Comparison of ENCODE assay signal across 8 cellular contexts in the genomic region with DNA sequence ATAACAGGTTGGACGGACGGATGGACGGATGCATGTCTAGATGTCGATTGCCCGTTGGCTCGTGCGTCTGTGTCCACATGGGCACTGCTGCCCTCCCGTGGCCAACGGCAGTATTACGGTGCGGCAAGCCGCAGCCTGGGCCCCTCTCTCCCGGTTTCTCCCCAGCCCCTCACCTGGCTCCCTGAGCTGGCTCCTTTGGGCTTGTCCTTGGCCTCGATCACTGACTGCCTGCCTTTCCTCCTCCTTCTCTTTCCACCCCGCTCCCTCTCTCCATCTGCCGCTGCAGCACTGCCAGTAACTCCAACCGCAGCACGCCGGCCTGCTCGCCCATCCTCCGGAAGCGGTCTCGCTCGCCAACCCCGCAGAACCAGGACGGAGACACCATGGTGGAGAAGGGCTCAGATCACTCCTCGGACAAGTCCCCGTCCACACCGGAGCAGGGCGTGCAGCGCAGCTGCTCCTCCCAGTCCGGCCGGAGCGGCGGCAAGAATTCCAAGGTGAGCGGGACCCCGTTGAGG.
DNase-seq lines count a peak whose midpoint lies in the region; ATAC-seq, FAIRE-seq and TF ChIP-seq lines count a peak whose summit lies in the region.

No MANE protein-coding gene starts in this region.

- peaks cover 37% of the 10 kb centered on the region for H4K20me1 ChIP-seq in neural progenitor cell (ENCODE audit: low read depth)

- H3K36me3 Mint-ChIP-seq in activated T-helper 2 cell treated with anti-CD3 and anti-CD28 coated beads, Interferon-gamma antibody, Interleukin-2, Interleukin-4, amounts not matched to agents 10 μg/mL and 5 μg/mL and 100 μg/mL, durations not matched to agents 14 hours and 24 hours and 36 hours (ENCODE audit: low read depth) = peaks cover 36% of the 10 kb centered on the region
- H3K36me3 Mint-ChIP-seq in neural progenitor cell = no peaks in the 10 kb centered on the region

- peak; percentile 97 for FAIRE-seq in GM12892 (lab: Jason Lieb, UNC)

- no peak overlapping the region for H2AFZ ChIP-seq in neural progenitor cell (replicated peaks)

- H3K9ac ChIP-seq in neural progenitor cell = no peak overlapping the region

- H3K36me3 ChIP-seq in A673 (ENCODE audit: insufficient read depth, low read length, poor library complexity, severe bottlenecking) (no peaks in the 10 kb centered on the region), neural progenitor cell (no peaks in the 10 kb centered on the region), suprapubic skin (no peaks in the 10 kb centered on the region)

- H3K9me3 Mint-ChIP-seq in activated T-helper 2 cell treated with anti-CD3 and anti-CD28 coated beads, Interferon-gamma antibody, Interleukin-2, Interleukin-4, amounts not matched to agents 10 μg/mL and 5 μg/mL and 100 μg/mL, durations not matched to agents 14 hours and 24 hours and 36 hours = no peaks in the 10 kb centered on the region
- no peaks in the 10 kb centered on the region for H3K9me3 Mint-ChIP-seq in neural progenitor cell

- no peaks in the 10 kb centered on the region for H3F3A ChIP-seq in neural progenitor cell (ENCODE audit: low read depth)

- CTCF ChIA-PET in A673 (lab: Charles Lee) = interaction anchor here (1.2 to 1.5 kb wide), 3 partner anchors 9 to 21 kb away, joined by 5 read pairs; no protein-coding TSS in a partner anchor

- TF ChIP-seq CTCF in A673 (conservative IDR thresholded peaks at IDR 0.05; ENCODE audit: low read depth, low read length) (peak; percentile 96), fibroblast of mammary gland (conservative IDR thresholded peaks at IDR 0.05; ENCODE audit: control insufficient read depth, insufficient read depth, low read depth, low read length) (peak; percentile 83), neural progenitor cell (IDR thresholded peaks at IDR 0.05) (peak; percentile 86), suprapubic skin (IDR thresholded peaks at IDR 0.05) (peak; percentile 50 to 93)

- no peaks in the 10 kb centered on the region for H3K9me3 ChIP-seq in A673 (ENCODE audit: low read depth, low read length, poor library complexity, severe bottlenecking)
- H3K9me3 ChIP-seq in neural progenitor cell (ENCODE audit: low read depth) = no peaks in the 10 kb centered on the region
- H3K9me3 ChIP-seq in suprapubic skin = no peaks in the 10 kb centered on the region

- peak; percentile 57 for ATAC-seq in HG03175 (IDR thresholded peaks at IDR 0.05; ENCODE audit: unreplicated experiment)

- peak; percentile 72 for DNase-seq in A673 (ENCODE audit: low spot score)
- DNase-seq in GM12892 (ENCODE audit: insufficient read length) = peak; percentile 84
- DNase-seq in activated T-helper 2 cell treated with anti-CD3 and anti-CD28 coated beads, Interferon-gamma antibody, Interleukin-2, Interleukin-4, amounts not matched to agents 10 μg/mL and 5 μg/mL and 100 μg/mL, durations not matched to agents 14 hours and 24 hours and 36 hours (ENCODE audit: low spot score) = peak; percentile 27
- DNase-seq in fibroblast of mammary gland (ENCODE audit: low read depth) = peak; percentile 42
- DNase-seq in neural progenitor cell (ENCODE audit: low spot score) = peak; percentile 77
- DNase-seq in suprapubic skin (ENCODE audit: low spot score in 2 of 2) = no peak

- H3K27me3 Mint-ChIP-seq in activated T-helper 2 cell treated with anti-CD3 and anti-CD28 coated beads, Interferon-gamma antibody, Interleukin-2, Interleukin-4, amounts not matched to agents 10 μg/mL and 5 μg/mL and 100 μg/mL, durations not matched to agents 14 hours and 24 hours and 36 hours (ENCODE audit: low read depth) = no peaks in the 10 kb centered on the region
- no peaks in the 10 kb centered on the region for H3K27me3 Mint-ChIP-seq in neural progenitor cell (ENCODE audit: insufficient read depth, low read depth)

- no peak overlapping the region for H3K4me3 ChIP-seq in A673 (ENCODE audit: low read depth, low read length, poor library complexity, severe bottlenecking)
- no peak overlapping the region for H3K4me3 ChIP-seq in fibroblast of mammary gland (ENCODE audit: control insufficient read depth, low read depth, low read length)
- H3K4me3 ChIP-seq in neural progenitor cell = no peak overlapping the region
- H3K4me3 ChIP-seq in suprapubic skin = no peak overlapping the region

- H3K27me3 ChIP-seq in A673 (replicated peaks; ENCODE audit: insufficient read depth, low read depth, low read length, poor library complexity) (no peaks in the 10 kb centered on the region), neural progenitor cell (no peaks in the 10 kb centered on the region), suprapubic skin (peaks cover 18% of the 10 kb centered on the region)

- no peak overlapping the region for H3K4me3 Mint-ChIP-seq in activated T-helper 2 cell treated with anti-CD3 and anti-CD28 coated beads, Interferon-gamma antibody, Interleukin-2, Interleukin-4, amounts not matched to agents 10 μg/mL and 5 μg/mL and 100 μg/mL, durations not matched to agents 14 hours and 24 hours and 36 hours (ENCODE audit: low read depth)
- no peak overlapping the region for H3K4me3 Mint-ChIP-seq in neural progenitor cell

- BruUV-seq in A673 (replicated peaks; lab: Mats Ljungman, UMichigan) = no TSS peak

- H3K4me1 Mint-ChIP-seq in activated T-helper 2 cell treated with anti-CD3 and anti-CD28 coated beads, Interferon-gamma antibody, Interleukin-2, Interleukin-4, amounts not matched to agents 10 μg/mL and 5 μg/mL and 100 μg/mL, durations not matched to agents 14 hours and 24 hours and 36 hours (ENCODE audit: low read depth) = peaks cover 13% of the 10 kb centered on the region
- peaks cover 21% of the 10 kb centered on the region for H3K4me1 Mint-ChIP-seq in neural progenitor cell

- H3K4me2 ChIP-seq in neural progenitor cell = no peak overlapping the region

- POLR2A ChIA-PET in A673 (lab: Charles Lee; ENCODE audit: low non-redundant PET) = no interaction called here

- H3K79me2 ChIP-seq in neural progenitor cell (ENCODE audit: low read depth) = peaks cover 3% of the 10 kb centered on the region

- H3K4me1 ChIP-seq in A673 (ENCODE audit: insufficient read depth, low read length, poor library complexity, severe bottlenecking) = no peaks in the 10 kb centered on the region
- peaks cover 19% of the 10 kb centered on the region for H3K4me1 ChIP-seq in neural progenitor cell
- H3K4me1 ChIP-seq in suprapubic skin = peaks cover 8% of the 10 kb centered on the region

- intact Hi-C loops in A673 (cut with micrococcal nuclease; ENCODE audit: unreplicated experiment) = loop anchor here (1.0 to 5.0 kb wide), 2 partner anchors 66 to 170 kb away; no protein-coding TSS in a partner anchor
- intact Hi-C loops in activated T-helper 2 cell treated with anti-CD3 and anti-CD28 coated beads, Interferon-gamma antibody, Interleukin-2, Interleukin-4, amounts not matched to agents 10 μg/mL and 5 μg/mL and 100 μg/mL, durations not matched to agents 14 hours and 24 hours and 36 hours (cut with micrococcal nuclease) = loop anchor here (5.0 kb wide), 1 partner anchor 275 kb away; no protein-coding TSS in a partner anchor

- TF ChIP-seq EP300 in suprapubic skin (IDR thresholded peaks at IDR 0.05) = no peak

- TF ChIP-seq POLR2A in GM12892 (IDR thresholded peaks at IDR 0.05; ENCODE audit: low read depth, low read length) = no peak
- TF ChIP-seq POLR2A in suprapubic skin (IDR thresholded peaks at IDR 0.05) = no peak

- 54% methylated on average over 37 of the region's 37 CpGs for WGBS in suprapubic skin

- no peak overlapping the region for H3K27ac Mint-ChIP-seq in activated T-helper 2 cell treated with anti-CD3 and anti-CD28 coated beads, Interferon-gamma antibody, Interleukin-2, Interleukin-4, amounts not matched to agents 10 μg/mL and 5 μg/mL and 100 μg/mL, durations not matched to agents 14 hours and 24 hours and 36 hours
- no peak overlapping the region for H3K27ac Mint-ChIP-seq in neural progenitor cell

- H3K27ac ChIP-seq in A673 (ENCODE audit: low read depth, low read length, poor library complexity, severe bottlenecking) (no peak overlapping the region), neural progenitor cell (no peak overlapping the region), suprapubic skin (no peak overlapping the region)

TF ChIP-seq in PFSK-1, 5 proteins besides CTCF, POLR2A, EP300 and RAD21:
- TF ChIP-seq, protein P1, sequence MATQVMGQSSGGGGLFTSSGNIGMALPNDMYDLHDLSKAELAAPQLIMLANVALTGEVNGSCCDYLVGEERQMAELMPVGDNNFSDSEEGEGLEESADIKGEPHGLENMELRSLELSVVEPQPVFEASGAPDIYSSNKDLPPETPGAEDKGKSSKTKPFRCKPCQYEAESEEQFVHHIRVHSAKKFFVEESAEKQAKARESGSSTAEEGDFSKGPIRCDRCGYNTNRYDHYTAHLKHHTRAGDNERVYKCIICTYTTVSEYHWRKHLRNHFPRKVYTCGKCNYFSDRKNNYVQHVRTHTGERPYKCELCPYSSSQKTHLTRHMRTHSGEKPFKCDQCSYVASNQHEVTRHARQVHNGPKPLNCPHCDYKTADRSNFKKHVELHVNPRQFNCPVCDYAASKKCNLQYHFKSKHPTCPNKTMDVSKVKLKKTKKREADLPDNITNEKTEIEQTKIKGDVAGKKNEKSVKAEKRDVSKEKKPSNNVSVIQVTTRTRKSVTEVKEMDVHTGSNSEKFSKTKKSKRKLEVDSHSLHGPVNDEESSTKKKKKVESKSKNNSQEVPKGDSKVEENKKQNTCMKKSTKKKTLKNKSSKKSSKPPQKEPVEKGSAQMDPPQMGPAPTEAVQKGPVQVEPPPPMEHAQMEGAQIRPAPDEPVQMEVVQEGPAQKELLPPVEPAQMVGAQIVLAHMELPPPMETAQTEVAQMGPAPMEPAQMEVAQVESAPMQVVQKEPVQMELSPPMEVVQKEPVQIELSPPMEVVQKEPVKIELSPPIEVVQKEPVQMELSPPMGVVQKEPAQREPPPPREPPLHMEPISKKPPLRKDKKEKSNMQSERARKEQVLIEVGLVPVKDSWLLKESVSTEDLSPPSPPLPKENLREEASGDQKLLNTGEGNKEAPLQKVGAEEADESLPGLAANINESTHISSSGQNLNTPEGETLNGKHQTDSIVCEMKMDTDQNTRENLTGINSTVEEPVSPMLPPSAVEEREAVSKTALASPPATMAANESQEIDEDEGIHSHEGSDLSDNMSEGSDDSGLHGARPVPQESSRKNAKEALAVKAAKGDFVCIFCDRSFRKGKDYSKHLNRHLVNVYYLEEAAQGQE (IDR thresholded peaks at IDR 0.05; ENCODE audit: insufficient read depth in 1 of 2, low read depth in 2 of 2, low read length in 2 of 2) = peak in 1 of 2 experiments; percentile 24; a peak in 1 of 4 replicates
- TF ChIP-seq SIN3A (IDR thresholded peaks at IDR 0.05; ENCODE audit: borderline replicate concordance, insufficient read depth, low read length) (no peak), TAF1 (IDR thresholded peaks at IDR 0.05; ENCODE audit: borderline replicate concordance, insufficient read depth, low read length) (no peak), FOXP2 (optimal IDR thresholded peaks at IDR 0.05; ENCODE audit: borderline replicate concordance, extremely low read depth, extremely low read length, insufficient read depth) (peak; percentile 42), POLR2AphosphoS5 (IDR thresholded peaks at IDR 0.05; ENCODE audit: low read depth, low read length) (no peak)
TF ChIP-seq in PFSK-1: peak in this region for 2.

Comparison
In these comparisons a context has a peak if more than half of its experiments do, and no peak if none do; other contexts are left out.
1. DNase-seq: peak in A673 (single experiment), GM12892 (single experiment), activated T-helper 2 cell treated with anti-CD3 and anti-CD28 coated beads, Interferon-gamma antibody, Interleukin-2, Interleukin-4, amounts not matched to agents 10 μg/mL and 5 μg/mL and 100 μg/mL, durations not matched to agents 14 hours and 24 hours and 36 hours (single experiment), fibroblast of mammary gland (single experiment) and neural progenitor cell (single experiment); none in suprapubic skin (0 of 2).
2. Peak in every context shown above with its lines, with median percentiles within 50 percentile points of each other: CTCF ChIP-seq.